Comparison of ENCODE assay signal across 21 cellular contexts in the genomic region with DNA sequence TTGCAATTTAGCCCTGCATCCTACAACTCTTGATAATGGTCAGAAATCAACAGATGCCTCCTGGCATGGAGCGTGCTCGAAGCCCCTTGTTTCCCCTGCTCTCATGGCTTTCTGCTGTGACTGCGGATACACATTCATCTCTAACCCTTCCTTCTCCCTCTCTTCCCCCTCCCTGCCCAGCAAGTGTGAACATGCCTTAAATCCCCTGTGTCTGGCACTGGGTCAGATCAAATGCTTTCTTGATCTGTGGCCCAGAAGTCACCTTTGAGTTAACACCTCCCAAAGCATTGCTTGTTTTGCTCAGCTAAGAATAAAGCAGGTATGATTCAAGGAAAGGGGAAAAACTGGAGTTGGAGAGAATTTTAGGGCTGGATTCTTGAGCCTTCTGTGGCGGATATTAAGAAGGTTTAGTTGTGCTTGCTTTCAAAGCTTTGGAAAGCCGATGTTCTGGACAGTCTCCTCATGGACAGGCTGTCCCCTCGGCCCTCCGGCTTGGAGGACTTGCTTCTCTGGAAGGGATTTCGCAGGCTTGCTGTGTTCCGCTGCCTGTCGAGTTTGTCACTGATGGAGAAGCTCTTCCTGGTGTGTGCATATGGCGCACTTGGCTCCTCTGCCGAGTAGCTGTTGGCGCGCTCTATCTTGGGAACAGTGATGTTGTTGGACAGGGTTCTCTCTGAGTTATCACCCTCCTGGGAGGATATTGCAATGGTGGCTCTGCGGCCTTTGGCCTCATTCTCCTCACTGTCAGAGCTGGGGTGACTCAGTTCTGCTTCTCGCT.
A peak's percentile ranks its signal among the peaks of the same experiment; 100 is the strongest.
DNase-seq lines count a peak whose midpoint lies in the region; ATAC-seq, FAIRE-seq and TF ChIP-seq lines count a peak whose summit lies in the region.
"Had no signal": no experiment of that assay in that cellular context is flagged by ENCODE, and none has a peak within 500 bp of the region (broad histone marks: within the 10 kb centered on the region; RNA-seq: fewer than 3 reads in every experiment).

No MANE protein-coding gene starts in this region.

- H3K9me3 ChIP-seq in mammary epithelial cell (replicated peaks; ENCODE audit: insufficient read depth, low read length), result no peaks in the 10 kb centered on the region

- in situ Hi-C loops in mammary epithelial cell (cut with MboI; ENCODE audit: low sequenced_read_pairs in 2 of 2), result no loop called here

- TF ChIP-seq CTCF in mammary epithelial cell (conservative IDR thresholded peaks at IDR 0.05 in 1 of 2, IDR thresholded peaks at IDR 0.05 in 1 of 2; ENCODE audit: extremely low read depth in 1 of 2, insufficient read depth in 1 of 2, low read depth in 1 of 2, low read length in 2 of 2), result no peak
- no peak for TF ChIP-seq CTCF in MCF 10A (IDR thresholded peaks at IDR 0.05; ENCODE audit: unreplicated experiment)
- TF ChIP-seq CTCF in bronchial epithelial cell (IDR thresholded peaks at IDR 0.05; ENCODE audit: insufficient read depth, low read length, severe bottlenecking), result no peak

- no peaks in the 10 kb centered on the region for H3K79me2 ChIP-seq in mammary epithelial cell (ENCODE audit: insufficient read depth, low read length)

- no peaks in the 10 kb centered on the region for H3K9me3 Mint-ChIP-seq in MCF 10A (ENCODE audit: unreplicated experiment)
- H3K9me3 Mint-ChIP-seq in activated CD4-positive, alpha-beta T cell treated with anti-CD3 and anti-CD28 coated beads for 36 hours (ENCODE audit: low read depth), result no peaks in the 10 kb centered on the region
- H3K9me3 Mint-ChIP-seq: IgD-negative memory B cell had no signal

- H2AFZ ChIP-seq in mammary epithelial cell (ENCODE audit: low read depth, low read length), result no peak overlapping the region

- no peaks in the 10 kb centered on the region for H3K27me3 ChIP-seq in mammary epithelial cell (ENCODE audit: insufficient read depth, low read length)
- H3K27me3 ChIP-seq in bronchial epithelial cell (ENCODE audit: control insufficient read depth, insufficient read depth, low read length), result no peaks in the 10 kb centered on the region

- no peaks in the 10 kb centered on the region for H3K4me1 ChIP-seq in mammary epithelial cell (ENCODE audit: insufficient read depth, low read length)

- H3K36me3 ChIP-seq in mammary epithelial cell (ENCODE audit: insufficient read depth, low read length) (no peaks in the 10 kb centered on the region), bronchial epithelial cell (ENCODE audit: control insufficient read depth, insufficient read depth, low read length) (no peaks in the 10 kb centered on the region)

- no peak overlapping the region for H3K9ac ChIP-seq in mammary epithelial cell (ENCODE audit: insufficient read depth, low read length)

- H3K27me3 Mint-ChIP-seq in MCF 10A (ENCODE audit: insufficient read depth, unreplicated experiment), result no peaks in the 10 kb centered on the region
- H3K27me3 Mint-ChIP-seq in activated CD4-positive, alpha-beta T cell treated with anti-CD3 and anti-CD28 coated beads for 36 hours, result no peaks in the 10 kb centered on the region

- no peak overlapping the region for H3K27ac ChIP-seq in mammary epithelial cell (ENCODE audit: insufficient read depth, low read depth, low read length)

- CTCF ChIA-PET in mammary epithelial cell (lab: Charles Lee; ENCODE audit: low non-redundant PET) (no interaction called here), MCF 10A (lab: Yijun Ruan, JAX) (interaction anchor here (0.6 to 1.5 kb wide), 2 partner anchors 67 to 892 kb away, joined by 4 to 7 read pairs; no protein-coding TSS in a partner anchor)
- CTCF ChIA-PET in activated CD4-positive, alpha-beta T cell treated with anti-CD3 and anti-CD28 coated beads for 36 hours (lab: Charles Lee), result interaction anchor here (0.5 to 1.3 kb wide), 3 partner anchors 26 to 1114 kb away, joined by 3 read pairs; no protein-coding TSS in a partner anchor

- no peak overlapping the region for H3K27ac Mint-ChIP-seq in MCF 10A (ENCODE audit: low read depth, unreplicated experiment)
- H3K27ac Mint-ChIP-seq in activated CD4-positive, alpha-beta T cell treated with anti-CD3 and anti-CD28 coated beads for 36 hours, result no peak overlapping the region
- H3K27ac Mint-ChIP-seq: IgD-negative memory B cell had no signal

- intact Hi-C loops in mammary epithelial cell (cut with micrococcal nuclease), result no loop called here
- intact Hi-C loops in MCF 10A (cut with micrococcal nuclease), result no loop called here
- intact Hi-C loops in sciatic nerve (cut with DNase I), result no loop called here
- intact Hi-C loops in activated CD4-positive, alpha-beta T cell treated with anti-CD3 and anti-CD28 coated beads for 36 hours (cut with DNase I, micrococcal nuclease), result no loop called here

- no peak overlapping the region for H3K4me2 ChIP-seq in mammary epithelial cell (ENCODE audit: insufficient read depth, low read depth, low read length)

- no TSS peak for BruUV-seq in mammary epithelial cell (replicated peaks; lab: Mats Ljungman, UMichigan)
- no TSS peak for BruUV-seq in MCF 10A (replicated peaks; lab: Mats Ljungman, UMichigan)

- ATAC-seq in esophagus mucosa, result peak; percentile 20
- peak; percentile 18 for ATAC-seq in sciatic nerve
- ATAC-seq in HG03457 (IDR thresholded peaks at IDR 0.05; ENCODE audit: unreplicated experiment), result no peak
- ATAC-seq in activated CD4-positive, alpha-beta T cell treated with anti-CD3 and anti-CD28 coated beads for 36 hours, result no peak
- ATAC-seq: HCT116, PC-3 had no signal

- H3K4me1 Mint-ChIP-seq in MCF 10A (ENCODE audit: insufficient read depth, unreplicated experiment), result peaks cover 5% of the 10 kb centered on the region
- peaks cover 14% of the 10 kb centered on the region for H3K4me1 Mint-ChIP-seq in activated CD4-positive, alpha-beta T cell treated with anti-CD3 and anti-CD28 coated beads for 36 hours

- dilution Hi-C loops in mammary epithelial cell (cut with HindIII; ENCODE audit: low sequenced_read_pairs), result no loop called here

- no peak overlapping the region for H3K4me3 ChIP-seq in mammary epithelial cell (replicated peaks in 1 of 3; ENCODE audit: insufficient read depth in 1 of 3, low read depth in 2 of 3, low read length in 3 of 3)
- no peak overlapping the region for H3K4me3 ChIP-seq in bronchial epithelial cell (ENCODE audit: low read depth, low read length)

- H3K4me3 Mint-ChIP-seq in MCF 10A (ENCODE audit: unreplicated experiment), result no peak overlapping the region
- no peak overlapping the region for H3K4me3 Mint-ChIP-seq in activated CD4-positive, alpha-beta T cell treated with anti-CD3 and anti-CD28 coated beads for 36 hours
- H3K4me3 Mint-ChIP-seq: CD4-positive, CD25-positive, alpha-beta regulatory T cell; IgD-negative memory B cell had no signal

- FAIRE-seq in bronchial epithelial cell (lab: Jason Lieb, UNC), result no peak
- FAIRE-seq: GM18507 had no signal

- H4K20me1 ChIP-seq in mammary epithelial cell (ENCODE audit: insufficient read depth, low read length), result no peaks in the 10 kb centered on the region

- POLR2A ChIA-PET in MCF 10A (lab: Yijun Ruan, JAX), result no interaction called here
- POLR2A ChIA-PET in activated CD4-positive, alpha-beta T cell treated with anti-CD3 and anti-CD28 coated beads for 36 hours (lab: Charles Lee), result no interaction called here

- H3K36me3 Mint-ChIP-seq in MCF 10A (ENCODE audit: insufficient read depth, unreplicated experiment), result no peaks in the 10 kb centered on the region
- H3K36me3 Mint-ChIP-seq in activated CD4-positive, alpha-beta T cell treated with anti-CD3 and anti-CD28 coated beads for 36 hours (ENCODE audit: low read depth), result no peaks in the 10 kb centered on the region
- H3K36me3 Mint-ChIP-seq: CD4-positive, CD25-positive, alpha-beta regulatory T cell; IgD-negative memory B cell had no signal

- DNase-seq in mammary epithelial cell, result peak; percentile 9
- DNase-seq in MCF 10A (ENCODE audit: unreplicated experiment), result no peak
- peak; percentile 63 for DNase-seq in bronchial epithelial cell (ENCODE audit: low read depth)
- no peak for DNase-seq in sciatic nerve (ENCODE audit: low spot score)
- DNase-seq in activated CD4-positive, alpha-beta T cell treated with anti-CD3 and anti-CD28 coated beads for 36 hours, result no peak
- DNase-seq: CD4-positive, CD25-positive, alpha-beta regulatory T cell; GDM1; GOT3; Karpas-422; NCI-H1417 treated with DMSO at 0.1 percent for 48 hours; NCI-H187; NCI-H2107; NCI-H345; NCI-H524 treated with DMSO at 0.1 percent for 48 hours; PC-3; SHP77 had no signal

- WGBS in mammary epithelial cell (ENCODE audit: low coverage, missing lambda C conversion rate), result 78% methylated on average over 16 of the region's 16 CpGs

Comparison
In these comparisons a context has a peak if more than half of its experiments do, and no peak if none do; other contexts are left out.
1. DNase-seq: peak in mammary epithelial cell (single experiment) and bronchial epithelial cell (single experiment); none in MCF 10A (single experiment), sciatic nerve (single experiment) and activated CD4-positive, alpha-beta T cell treated with anti-CD3 and anti-CD28 coated beads for 36 hours (single experiment).
2. ATAC-seq: peak in esophagus mucosa (single experiment) and sciatic nerve (single experiment); none in HG03457 (single experiment) and activated CD4-positive, alpha-beta T cell treated with anti-CD3 and anti-CD28 coated beads for 36 hours (single experiment).